In genomic region chr19:6110360-6110977, GRCh38 we compare ENCODE assay signal across 8 cellular contexts. TPM values are rescaled to one million over a fixed set of nuclear protein-coding genes. Genes with fewer than 3 reads are reported as not detected.
A peak's percentile ranks its signal among the peaks of the same experiment; 100 is the strongest.
DNase-seq lines count a peak whose midpoint lies in the region; ATAC-seq and TF ChIP-seq lines count a peak whose summit lies in the region.

RFX2 (minus strand) TSS chr19:6110500; CDS start chr19:6047496, 63,004 bp downstream.

- DNase-seq in NB4 (ENCODE audit: low read depth) (peak; percentile 96), SK-MEL-5 (ENCODE audit: low read depth, low spot score) (peak; percentile 97), non-pigmented ciliary epithelial cell (ENCODE audit: low read depth) (peak; percentile 90), substantia nigra (lab: John Stamatoyannopoulos, UW) (peak; percentile 61 to 99 (median 97))
- DNase-seq in activated naive CD4-positive, alpha-beta T cell treated with anti-CD3 and anti-CD28 coated beads for 36 hours = peak; percentile 99

- H3K36me3 ChIP-seq in gastroesophageal sphincter = no peaks in the 10 kb centered on the region

- 0% methylated on average over 8 of the region's 75 CpGs; no CpG with 5 or more reads in 1 of the 2 donors for WGBS in gastroesophageal sphincter (ENCODE audit: low coverage in 1 of 2), 2 donors

- in situ Hi-C loops in SK-MEL-5 (cut with HindIII; ENCODE audit: low pct_unique_long_range_greater_than_20kb, low sequenced_read_pairs) = no loop called here

- TF ChIP-seq POLR2A in NB4 (IDR thresholded peaks at IDR 0.05; ENCODE audit: extremely low read depth, insufficient read length) (peak; percentile 75), gastroesophageal sphincter (IDR thresholded peaks at IDR 0.05) (peak; percentile 59 to 79)

- H3K4me3 Mint-ChIP-seq in activated naive CD4-positive, alpha-beta T cell treated with anti-CD3 and anti-CD28 coated beads for 36 hours = peak within 1 kb of the TSS; percentile 80

- H3K27ac ChIP-seq in gastroesophageal sphincter = peak within 1 kb of the TSS; percentile 94 to 97 (median 96)
- H3K27ac ChIP-seq in substantia nigra (ENCODE audit: low read depth, low read length, poor library complexity, severe bottlenecking) = no peak within 1 kb of the TSS

- H3K36me3 Mint-ChIP-seq in activated naive CD4-positive, alpha-beta T cell treated with anti-CD3 and anti-CD28 coated beads for 36 hours (ENCODE audit: low read depth) = no peaks in the 10 kb centered on the region

- H3K27me3 Mint-ChIP-seq in activated naive CD4-positive, alpha-beta T cell treated with anti-CD3 and anti-CD28 coated beads for 36 hours (ENCODE audit: low read depth) = peaks cover 3% of the 10 kb centered on the region

- peaks cover 0 to 32% (median 6%) of the 10 kb centered on the region in 3 donors for H3K4me1 ChIP-seq in gastroesophageal sphincter

- no peak for TF ChIP-seq CTCF in NB4 (IDR thresholded peaks at IDR 0.05; ENCODE audit: low read depth, low read length)
- no peak for TF ChIP-seq CTCF in gastroesophageal sphincter (IDR thresholded peaks at IDR 0.05)

- H3K27me3 ChIP-seq in gastroesophageal sphincter = no peaks in the 10 kb centered on the region

- no peaks in the 10 kb centered on the region for H3K9me3 ChIP-seq in gastroesophageal sphincter

- H3K9me3 Mint-ChIP-seq in activated naive CD4-positive, alpha-beta T cell treated with anti-CD3 and anti-CD28 coated beads for 36 hours = no peaks in the 10 kb centered on the region

- ATAC-seq in HG02571 (IDR thresholded peaks at IDR 0.05; ENCODE audit: unreplicated experiment) (peak; percentile 93), gastroesophageal sphincter (peak; percentile 99)

- peak within 1 kb of the TSS; percentile 82 for H3K27ac Mint-ChIP-seq in activated naive CD4-positive, alpha-beta T cell treated with anti-CD3 and anti-CD28 coated beads for 36 hours

- peaks cover 22% of the 10 kb centered on the region for H3K4me1 Mint-ChIP-seq in activated naive CD4-positive, alpha-beta T cell treated with anti-CD3 and anti-CD28 coated beads for 36 hours (ENCODE audit: low read depth)

- H3K4me3 ChIP-seq in GM08714 (ENCODE audit: low read length) (peak within 1 kb of the TSS; percentile 80), NB4 (ENCODE audit: low read depth, low read length) (peak within 1 kb of the TSS; percentile 62), gastroesophageal sphincter (peak within 1 kb of the TSS; percentile 54 to 86)

- CTCF ChIA-PET in activated naive CD4-positive, alpha-beta T cell treated with anti-CD3 and anti-CD28 coated beads for 36 hours (lab: Charles Lee) = no interaction called here

- no peak for TF ChIP-seq EP300 in gastroesophageal sphincter (IDR thresholded peaks at IDR 0.05)

- intact Hi-C loops in activated naive CD4-positive, alpha-beta T cell treated with anti-CD3 and anti-CD28 coated beads for 36 hours (cut with micrococcal nuclease) = loop anchor here (1.0 to 2.0 kb wide), 5 partner anchors 50 to 628 kb away; partner anchors contain the start of genes RANBP3, TRIP10 and VMAC

RNA-seq across cellular contexts. Expression of gene RFX2, which starts in this region (rescaled TPM):
- 2.5 and 2.6 TPM in 2 replicates for total RNA-seq in SK-MEL-5 (2014; rRNA removed; shearing (Covaris generic))
- polyA plus RNA-seq in SK-MEL-5 (2015; cell fraction: cytosol; rRNA removed) = 5.6 and 6.0 TPM in 2 replicates
- polyA plus RNA-seq in SK-MEL-5 (2015; cell fraction: nucleus; rRNA removed) = 3.6 and 8.2 TPM in 2 replicates
- 1 to 10 TPM; 4.7 to 6.0 TPM for total RNA-seq in activated naive CD4-positive, alpha-beta T cell treated with anti-CD3 and anti-CD28 coated beads for 36 hours
- 10 to 100 TPM; 18.7 to 49.1 (median 37.6) TPM for total RNA-seq in gastroesophageal sphincter
